14 cellular contexts compared by ENCODE assay signal in the genomic region with DNA sequence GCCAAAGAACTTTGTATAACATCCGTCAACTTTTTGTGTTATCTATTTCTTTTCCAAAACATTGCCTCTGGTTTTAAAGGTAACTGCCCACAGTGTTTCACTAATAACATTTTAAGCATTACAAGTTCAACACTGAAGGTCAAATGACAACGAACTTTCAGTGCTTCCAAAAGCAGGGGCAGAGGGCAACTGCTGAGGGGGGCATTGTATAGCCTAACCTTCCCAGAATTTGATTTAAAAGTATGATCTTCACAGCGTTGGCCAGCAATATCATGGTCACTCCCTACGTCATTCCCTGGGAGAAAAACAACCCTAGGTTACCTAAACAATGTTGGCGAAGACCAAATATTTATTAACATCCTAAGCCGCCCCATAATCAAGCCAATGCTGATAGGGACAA.
"Had no signal": no experiment of that assay in that cellular context is flagged by ENCODE, and none has a peak within 500 bp of the region (broad histone marks: within the 10 kb centered on the region; RNA-seq: fewer than 3 reads in every experiment).

No MANE protein-coding gene starts in this region.

- H3K36me3 ChIP-seq: ovary, thyroid gland had no signal

- ATAC-seq: activated naive CD8-positive, alpha-beta T cell treated with anti-CD3 and anti-CD28 coated beads, Interleukin-2, amount 50 U/mL, for 24 hours; gastroesophageal sphincter had no signal

- H3K36me3 Mint-ChIP-seq: mesothelial cell of epicardium had no signal

- H3K27ac ChIP-seq: ovary, SJSA1, thyroid gland had no signal

- H3K9me3 Mint-ChIP-seq: activated naive CD4-positive, alpha-beta T cell treated with anti-CD3 and anti-CD28 coated beads for 36 hours; activated naive CD8-positive, alpha-beta T cell treated with anti-CD3 and anti-CD28 coated beads, Interleukin-2, amount 50 U/mL, for 24 hours; mesothelial cell of epicardium had no signal

- DNase-seq: activated CD4-positive, alpha-beta T cell treated with anti-CD3 and anti-CD28 coated beads, Interleukin-2, amount 50 U/mL, for 4 hours; activated naive CD4-positive, alpha-beta T cell treated with anti-CD3 and anti-CD28 coated beads for 36 hours; activated naive CD8-positive, alpha-beta T cell treated with anti-CD3 and anti-CD28 coated beads, Interleukin-2, amount 50 U/mL, for 24 hours; aorta; cerebellar nuclear complex; cortex of kidney; ovary; stimulated activated CD4-positive, alpha-beta T cell treated with anti-CD3 and anti-CD28 coated beads, Interleukin-2, amount 100 ng/mL, for 24 hours; stimulated activated naive CD4-positive, alpha-beta T cell treated with Interleukin-2 at 50 U/mL for 16 hours had no signal

- H3K27me3 ChIP-seq: gastroesophageal sphincter, ovary, SJSA1, thyroid gland had no signal

- H3K4me3 ChIP-seq: gastroesophageal sphincter, lung, ovary, SJSA1, thyroid gland had no signal

- H3K27ac Mint-ChIP-seq: activated naive CD4-positive, alpha-beta T cell treated with anti-CD3 and anti-CD28 coated beads for 36 hours; activated naive CD8-positive, alpha-beta T cell treated with anti-CD3 and anti-CD28 coated beads, Interleukin-2, amount 50 U/mL, for 24 hours; mesothelial cell of epicardium had no signal

- H3K9me3 ChIP-seq: gastroesophageal sphincter, ovary, SJSA1, thyroid gland had no signal
